In genomic region chr10:13673165-13673564, GRCh38 we compare ENCODE assay signal across 24 cellular contexts.
A peak's percentile ranks its signal among the peaks of the same experiment; 100 is the strongest.
DNase-seq lines count a peak whose midpoint lies in the region; ATAC-seq and TF ChIP-seq lines count a peak whose summit lies in the region.
"Had no signal": no experiment of that assay in that cellular context is flagged by ENCODE, and none has a peak within 500 bp of the region (broad histone marks: within the 10 kb centered on the region; RNA-seq: fewer than 3 reads in every experiment).

No MANE protein-coding gene starts in this region.

- H3K27ac ChIP-seq in spleen (no peak overlapping the region), upper lobe of right lung (no peak overlapping the region)
- H3K27ac ChIP-seq: brain microvascular endothelial cell, C4-2B, colonic mucosa, KMS-11, neutrophil, suprapubic skin had no signal

- DNase-seq in NCI-H2107 treated with DMSO at 0.1 percent for 48 hours (lab: John Stamatoyannopoulos, UW; ENCODE audit: unreplicated experiment) (peak; percentile 19), NCI-H2107 (lab: John Stamatoyannopoulos, UW) (no peak), SK-N-DZ (ENCODE audit: low spot score) (peak; percentile 86), iPS-NIHi11 (ENCODE audit: low spot score) (peak; percentile 61), spleen (peak; percentile 1), COR-L47 (lab: John Stamatoyannopoulos, UW) (no peak), upper lobe of right lung (no peak)
- DNase-seq in activated naive CD4-positive, alpha-beta T cell treated with anti-CD3 and anti-CD28 coated beads, Interleukin-2, amount 10 ng/mL, durations not matched to agents 7 days and 5 days = no peak
- DNase-seq: activated CD4-positive, CD25-positive, alpha-beta regulatory T cell treated with anti-CD3 and anti-CD28 coated beads, Interleukin-2, amount 50 U/mL, for 72 hours; activated CD8-positive, alpha-beta memory T cell treated with anti-CD3 and anti-CD28 coated beads for 24 hours; brain microvascular endothelial cell; colonic mucosa; hippocampal formation; left cardiac atrium; NK-92 treated with Interleukin-12 subunit alpha and Interleukin-12 subunit beta, amount 100 ng/mL, for 24 hours; retina; T1000 had no signal

- no peaks in the 10 kb centered on the region for H3K4me1 ChIP-seq in spleen
- no peaks in the 10 kb centered on the region for H3K4me1 ChIP-seq in upper lobe of right lung
- H3K4me1 ChIP-seq: colonic mucosa had no signal

- no peak for ATAC-seq in upper lobe of right lung
- ATAC-seq: GM12878, HCT116, left cardiac atrium had no signal

- WGBS in spleen, 5 donors = 85 to 92% (median 89%) methylated on average over 8 of the region's 8 CpGs

- H3K36me3 ChIP-seq in spleen (peaks cover 0 to 84% (median 16%) of the 10 kb centered on the region in 6 donors), upper lobe of right lung (peaks cover 17% of the 10 kb centered on the region)
- H3K36me3 ChIP-seq: neutrophil had no signal

- TF ChIP-seq POLR2A in spleen (IDR thresholded peaks at IDR 0.05) = no peak

- H3K9me3 Mint-ChIP-seq in activated naive CD4-positive, alpha-beta T cell treated with anti-CD3 and anti-CD28 coated beads, Interleukin-2, amount 10 ng/mL, durations not matched to agents 7 days and 5 days = no peaks in the 10 kb centered on the region

- H3K27me3 ChIP-seq in spleen (replicated peaks in 1 of 7) = no peaks in the 10 kb centered on the region
- no peaks in the 10 kb centered on the region for H3K27me3 ChIP-seq in upper lobe of right lung
- H3K27me3 ChIP-seq: brain microvascular endothelial cell, colonic mucosa, neutrophil, suprapubic skin had no signal

- no peaks in the 10 kb centered on the region for H3K27me3 Mint-ChIP-seq in activated naive CD4-positive, alpha-beta T cell treated with anti-CD3 and anti-CD28 coated beads, Interleukin-2, amount 10 ng/mL, durations not matched to agents 7 days and 5 days
- H3K27me3 Mint-ChIP-seq: activated naive CD8-positive, alpha-beta T cell had no signal

- TF ChIP-seq CTCF in spleen (IDR thresholded peaks at IDR 0.05 in 8 of 11, conservative IDR thresholded peaks at IDR 0.05 in 3 of 11) (no peak), upper lobe of right lung (IDR thresholded peaks at IDR 0.05) (no peak)

- no peak overlapping the region for H3K27ac Mint-ChIP-seq in activated naive CD4-positive, alpha-beta T cell treated with anti-CD3 and anti-CD28 coated beads, Interleukin-2, amount 10 ng/mL, durations not matched to agents 7 days and 5 days
- H3K27ac Mint-ChIP-seq: activated naive CD8-positive, alpha-beta T cell had no signal

- CTCF ChIA-PET in activated naive CD4-positive, alpha-beta T cell treated with anti-CD3 and anti-CD28 coated beads, Interleukin-2, amount 10 ng/mL, durations not matched to agents 7 days and 5 days (lab: Charles Lee) = interaction anchor here (0.6 kb wide), 1 partner anchor 74 kb away, joined by 3 read pairs; no protein-coding TSS in a partner anchor

- no peaks in the 10 kb centered on the region for H3K4me1 Mint-ChIP-seq in activated naive CD4-positive, alpha-beta T cell treated with anti-CD3 and anti-CD28 coated beads, Interleukin-2, amount 10 ng/mL, durations not matched to agents 7 days and 5 days

- H3K4me3 ChIP-seq in spleen = no peak overlapping the region
- no peak overlapping the region for H3K4me3 ChIP-seq in upper lobe of right lung
- H3K4me3 ChIP-seq: colonic mucosa, GM12878, suprapubic skin had no signal

- H3K9me3 ChIP-seq in spleen (no peaks in the 10 kb centered on the region), upper lobe of right lung (no peaks in the 10 kb centered on the region)
- H3K9me3 ChIP-seq: colonic mucosa, neutrophil, suprapubic skin had no signal

- intact Hi-C loops in spleen (cut with DNase I; ENCODE audit: low total_unique reads) (no loop called here), upper lobe of right lung (cut with DNase I) (no loop called here)

- no peak overlapping the region for H3K4me3 Mint-ChIP-seq in activated naive CD4-positive, alpha-beta T cell treated with anti-CD3 and anti-CD28 coated beads, Interleukin-2, amount 10 ng/mL, durations not matched to agents 7 days and 5 days
- H3K4me3 Mint-ChIP-seq: activated naive CD8-positive, alpha-beta T cell had no signal

- H3K36me3 Mint-ChIP-seq in activated naive CD4-positive, alpha-beta T cell treated with anti-CD3 and anti-CD28 coated beads, Interleukin-2, amount 10 ng/mL, durations not matched to agents 7 days and 5 days = no peaks in the 10 kb centered on the region

Comparison
In these comparisons a context has a peak if more than half of its experiments do, and no peak if none do; other contexts are left out.
1. DNase-seq: peak in NCI-H2107 treated with DMSO at 0.1 percent for 48 hours (single experiment), SK-N-DZ (single experiment), iPS-NIHi11 (single experiment) and spleen (single experiment); none in NCI-H2107 (single experiment), COR-L47 (single experiment), activated naive CD4-positive, alpha-beta T cell treated with anti-CD3 and anti-CD28 coated beads, Interleukin-2, amount 10 ng/mL, durations not matched to agents 7 days and 5 days (single experiment) and upper lobe of right lung (single experiment).